Comparison of ENCODE assay signal across 16 cellular contexts in genomic region chr16:86041205-86041604, GRCh38.
A peak's percentile ranks its signal among the peaks of the same experiment; 100 is the strongest.
DNase-seq lines count a peak whose midpoint lies in the region; ATAC-seq lines count a peak whose summit lies in the region.
"Had no signal": no experiment of that assay in that cellular context is flagged by ENCODE, and none has a peak within 500 bp of the region (broad histone marks: within the 10 kb centered on the region; RNA-seq: fewer than 3 reads in every experiment).

No MANE protein-coding gene starts in this region.

- peaks cover 4% of the 10 kb centered on the region for H3K27me3 Mint-ChIP-seq in activated naive CD4-positive, alpha-beta T cell treated with anti-CD3 and anti-CD28 coated beads for 36 hours (ENCODE audit: low read depth)

- no peak overlapping the region for H3K4me3 ChIP-seq in BLaER1 treated with 17β-estradiol and CSF1 and Interleukin-3, amounts not matched to agents 10 nM and 100 nM

- H3K4me1 ChIP-seq in BLaER1 treated with 17β-estradiol and CSF1 and Interleukin-3, amounts not matched to agents 10 nM and 100 nM, result peaks cover 9 to 77% (median 66%) of the 10 kb centered on the region in 10 experiments; a peak in 18 of 20 replicates

- no peak overlapping the region for H3K27ac Mint-ChIP-seq in activated naive CD4-positive, alpha-beta T cell treated with anti-CD3 and anti-CD28 coated beads for 36 hours
- H3K27ac Mint-ChIP-seq: CD14-positive monocyte; CD4-positive, alpha-beta memory T cell; CD4-positive, CD25-positive, alpha-beta regulatory T cell; CD8-positive, alpha-beta memory T cell had no signal

- H3K36me3 ChIP-seq in BLaER1 treated with 17β-estradiol and CSF1 and Interleukin-3, amounts not matched to agents 10 nM and 100 nM, result no peaks in the 10 kb centered on the region
- H3K36me3 ChIP-seq: BE2C had no signal

- no peaks in the 10 kb centered on the region for H3K9me3 ChIP-seq in BLaER1 treated with 17β-estradiol and CSF1 and Interleukin-3, amounts not matched to agents 10 nM and 100 nM (replicated peaks in 1 of 11)
- H3K9me3 ChIP-seq: BE2C had no signal

- H3K4me2 ChIP-seq in BLaER1 treated with 17β-estradiol and CSF1 and Interleukin-3, amounts not matched to agents 10 nM and 100 nM, result peak overlapping the region in 6 of 11 experiments; percentile 20 to 64 (median 56); a peak in 11 of 22 replicates

- no peaks in the 10 kb centered on the region for H3K36me3 Mint-ChIP-seq in activated naive CD4-positive, alpha-beta T cell treated with anti-CD3 and anti-CD28 coated beads for 36 hours (ENCODE audit: low read depth)
- H3K36me3 Mint-ChIP-seq: CD14-positive monocyte; CD4-positive, alpha-beta memory T cell; CD4-positive, CD25-positive, alpha-beta regulatory T cell; CD8-positive, alpha-beta memory T cell had no signal

- H4K20me1 ChIP-seq in BLaER1 treated with 17β-estradiol and CSF1 and Interleukin-3, amounts not matched to agents 10 nM and 100 nM, result no peaks in the 10 kb centered on the region

- 0 out of 22 replicates have a peak overlapping the region, but pooled peaks of 1 of the 11 experiments have one; percentile 4 for H3K27ac ChIP-seq in BLaER1 treated with 17β-estradiol and CSF1 and Interleukin-3, amounts not matched to agents 10 nM and 100 nM

- H3K4me1 Mint-ChIP-seq in activated naive CD4-positive, alpha-beta T cell treated with anti-CD3 and anti-CD28 coated beads for 36 hours (ENCODE audit: low read depth), result peaks cover 21% of the 10 kb centered on the region
- H3K4me1 Mint-ChIP-seq: CD14-positive monocyte had no signal

- CTCF ChIA-PET in activated naive CD4-positive, alpha-beta T cell treated with anti-CD3 and anti-CD28 coated beads for 36 hours (lab: Charles Lee), result interaction anchor here (1.0 kb wide), 1 partner anchor 219 kb away, joined by 4 read pairs; no protein-coding TSS in a partner anchor

- intact Hi-C loops in left cardiac atrium (cut with DNase I), result no loop called here
- intact Hi-C loops in left ventricle myocardium superior (cut with micrococcal nuclease), result no loop called here
- intact Hi-C loops in activated naive CD4-positive, alpha-beta T cell treated with anti-CD3 and anti-CD28 coated beads for 36 hours (cut with micrococcal nuclease), result no loop called here

- H3K4me3 Mint-ChIP-seq in activated naive CD4-positive, alpha-beta T cell treated with anti-CD3 and anti-CD28 coated beads for 36 hours, result no peak overlapping the region
- H3K4me3 Mint-ChIP-seq: CD14-positive monocyte; CD4-positive, CD25-positive, alpha-beta regulatory T cell; CD8-positive, alpha-beta memory T cell had no signal

- DNase-seq in left cardiac atrium, result peak; percentile 1
- no peak for DNase-seq in left ventricle myocardium superior
- no peak for DNase-seq in activated naive CD4-positive, alpha-beta T cell treated with anti-CD3 and anti-CD28 coated beads for 36 hours
- DNase-seq in DMS 273 treated with DMSO at 0.1 percent for 48 hours (lab: John Stamatoyannopoulos, UW), result no peak
- DNase-seq: 8988T; ACHN; BE2C; C1 segment of cervical spinal cord; CD4-positive, alpha-beta memory T cell; CD4-positive, CD25-positive, alpha-beta regulatory T cell; CD8-positive, alpha-beta memory T cell; COR-L47; DMS79 treated with DMSO at 0.1 percent for 48 hours; GF-D8 had no signal

- no peak for ATAC-seq in left cardiac atrium
- no peak for ATAC-seq in left ventricle myocardium superior

- no peak overlapping the region for H3K9ac ChIP-seq in BLaER1 treated with 17β-estradiol and CSF1 and Interleukin-3, amounts not matched to agents 10 nM and 100 nM

- H3K9me3 Mint-ChIP-seq in activated naive CD4-positive, alpha-beta T cell treated with anti-CD3 and anti-CD28 coated beads for 36 hours, result no peaks in the 10 kb centered on the region
- H3K9me3 Mint-ChIP-seq: CD4-positive, alpha-beta memory T cell; CD8-positive, alpha-beta memory T cell had no signal

- H3K27me3 ChIP-seq in BLaER1 treated with 17β-estradiol and CSF1 and Interleukin-3, amounts not matched to agents 10 nM and 100 nM, result peaks cover 0 to 13% (median 0%) of the 10 kb centered on the region in 11 experiments; a peak in 3 of 22 replicates
- H3K27me3 ChIP-seq: BE2C had no signal
